In genomic region chr6:3748208-3748701, GRCh38 we compare ENCODE assay signal across 1 cellular context.
TF ChIP-seq lines count a peak whose summit lies in the region.

No MANE protein-coding gene starts in this region.

TF ChIP-seq in HepG2, 621 proteins besides CTCF, POLR2A, EP300 and RAD21 (continued from another document and continues in another):
- no peak; the same call in 1 of the 2 replicates for TF ChIP-seq ZMYM3 (CRISPR knock-in tag; IDR thresholded peaks at IDR 0.05)
- TF ChIP-seq CEBPB (IDR thresholded peaks at IDR 0.05; ENCODE audit: borderline replicate concordance, low read depth, low read length): no peak
- TF ChIP-seq HMG20B (CRISPR knock-in tag; conservative IDR thresholded peaks at IDR 0.05): no peak; the same call in 1 of the 2 replicates
- peak; percentile 56; the same call in 1 of the 2 replicates for TF ChIP-seq CEBPG (CRISPR knock-in tag; IDR thresholded peaks at IDR 0.05)
- no peak for TF ChIP-seq ATF6 (CRISPR knock-in tag; conservative IDR thresholded peaks at IDR 0.05)
- no peak for TF ChIP-seq ZSCAN20 (CRISPR knock-in tag; IDR thresholded peaks at IDR 0.05; ENCODE audit: borderline replicate concordance)
- 0 out of 2 replicates have a peak, but pooled peaks have one; percentile 16 for TF ChIP-seq HIVEP1 (CRISPR knock-in tag; IDR thresholded peaks at IDR 0.05)
- TF ChIP-seq TRIM22 (IDR thresholded peaks at IDR 0.05): no peak
- peak; percentile 99 for TF ChIP-seq SMC3 (IDR thresholded peaks at IDR 0.05; ENCODE audit: low read length)
- peak; percentile 29 for TF ChIP-seq ZNF883 (CRISPR knock-in tag; IDR thresholded peaks at IDR 0.05; ENCODE audit: not compliant biosample characterization)
- TF ChIP-seq STAT5B (CRISPR knock-in tag; IDR thresholded peaks at IDR 0.05): no peak
- peak; percentile 51; the same call in 1 of the 2 replicates for TF ChIP-seq NR2F2 (IDR thresholded peaks at IDR 0.05; ENCODE audit: borderline replicate concordance, low read depth)
- 0 out of 2 replicates have a peak, but pooled peaks have one; percentile 5 for TF ChIP-seq NFE2L2 (IDR thresholded peaks at IDR 0.05; ENCODE audit: low read length)
- TF ChIP-seq ZNF441 (CRISPR knock-in tag; IDR thresholded peaks at IDR 0.05; ENCODE audit: borderline replicate concordance): 0 out of 2 replicates have a peak, but pooled peaks have one; percentile 10
- no peak for TF ChIP-seq ZNF709 (CRISPR knock-in tag; IDR thresholded peaks at IDR 0.05)
- no peak for TF ChIP-seq CBFB (CRISPR knock-in tag; IDR thresholded peaks at IDR 0.05)
- no peak for TF ChIP-seq ZBTB44 (CRISPR knock-in tag; IDR thresholded peaks at IDR 0.05)
- TF ChIP-seq HOXA3 (CRISPR knock-in tag; IDR thresholded peaks at IDR 0.05): peak; percentile 58; the same call in 1 of the 2 replicates
- no peak for TF ChIP-seq SOX13 (IDR thresholded peaks at IDR 0.05)
- peak in 1 of 2 experiments; percentile 43; a peak in 2 of 4 replicates for TF ChIP-seq SOX13 (CRISPR knock-in tag; conservative IDR thresholded peaks at IDR 0.05 in 1 of 2, IDR thresholded peaks at IDR 0.05 in 1 of 2)
- no peak for TF ChIP-seq SRF (IDR thresholded peaks at IDR 0.05; ENCODE audit: low read depth, low read length)
- TF ChIP-seq ZFP37 (CRISPR knock-in tag; IDR thresholded peaks at IDR 0.05; ENCODE audit: borderline replicate concordance): no peak
- TF ChIP-seq CBX1 (IDR thresholded peaks at IDR 0.05; ENCODE audit: low read depth): no peak
- TF ChIP-seq MTF2 (CRISPR knock-in tag; IDR thresholded peaks at IDR 0.05; ENCODE audit: borderline replicate concordance): no peak
- no peak for TF ChIP-seq ZNF3 (CRISPR knock-in tag; IDR thresholded peaks at IDR 0.05)
- TF ChIP-seq REPIN1 (CRISPR knock-in tag; IDR thresholded peaks at IDR 0.05; ENCODE audit: borderline replicate concordance, low read depth): peak; percentile 66; the same call in 1 of the 2 replicates
- TF ChIP-seq NFYC (CRISPR knock-in tag; IDR thresholded peaks at IDR 0.05): no peak
- TF ChIP-seq ZNF609 (CRISPR knock-in tag; IDR thresholded peaks at IDR 0.05; ENCODE audit: borderline replicate concordance): no peak
- TF ChIP-seq RORA (CRISPR knock-in tag; IDR thresholded peaks at IDR 0.05): no peak
- no peak for TF ChIP-seq MAFG (CRISPR knock-in tag; IDR thresholded peaks at IDR 0.05)
- TF ChIP-seq ZNF547 (CRISPR knock-in tag; IDR thresholded peaks at IDR 0.05): peak; percentile 78
- 0 out of 2 replicates have a peak, but pooled peaks have one; percentile 65 for TF ChIP-seq GLI4 (CRISPR knock-in tag; IDR thresholded peaks at IDR 0.05; ENCODE audit: borderline replicate concordance)
- TF ChIP-seq ARID3A (IDR thresholded peaks at IDR 0.05; ENCODE audit: low read depth, low read length): no peak; the same call in 1 of the 2 replicates
- TF ChIP-seq TGIF2 (CRISPR knock-in tag; IDR thresholded peaks at IDR 0.05): peak; percentile 98
- TF ChIP-seq ZBTB39 (CRISPR knock-in tag; IDR thresholded peaks at IDR 0.05): no peak
- TF ChIP-seq TCF7 (IDR thresholded peaks at IDR 0.05; ENCODE audit: low read depth): no peak
- TF ChIP-seq ZNF678 (CRISPR knock-in tag; IDR thresholded peaks at IDR 0.05): no peak
- no peak for TF ChIP-seq ZFAT (CRISPR knock-in tag; conservative IDR thresholded peaks at IDR 0.05)
- TF ChIP-seq PAXIP1 (CRISPR knock-in tag; conservative IDR thresholded peaks at IDR 0.05): 0 out of 2 replicates have a peak, but pooled peaks have one; percentile 25
- no peak for TF ChIP-seq NCOA5 (CRISPR knock-in tag; IDR thresholded peaks at IDR 0.05)
- no peak for TF ChIP-seq GMEB2 (CRISPR knock-in tag; IDR thresholded peaks at IDR 0.05; ENCODE audit: low read depth)
- TF ChIP-seq STAG1 (CRISPR knock-in tag; IDR thresholded peaks at IDR 0.05): peak; percentile 93
- no peak for TF ChIP-seq DNMT3B (CRISPR knock-in tag; conservative IDR thresholded peaks at IDR 0.05)
- no peak for TF ChIP-seq KAT2B (IDR thresholded peaks at IDR 0.05; ENCODE audit: borderline replicate concordance, low read depth, low read length)
- TF ChIP-seq EZH2 (conservative IDR thresholded peaks at IDR 0.05; ENCODE audit: low read depth, low read length): no peak
- no peak for TF ChIP-seq ZNF775 (CRISPR knock-in tag; IDR thresholded peaks at IDR 0.05; ENCODE audit: borderline replicate concordance)
- TF ChIP-seq ZNF431 (CRISPR knock-in tag; IDR thresholded peaks at IDR 0.05; ENCODE audit: borderline replicate concordance, low read depth): no peak; the same call in 1 of the 2 replicates
- TF ChIP-seq ZNF563 (CRISPR knock-in tag; IDR thresholded peaks at IDR 0.05): no peak
- TF ChIP-seq ELF4 (CRISPR knock-in tag; IDR thresholded peaks at IDR 0.05; ENCODE audit: borderline replicate concordance): no peak
